Comparison of ENCODE assay signal across 10 cellular contexts in genomic region chr9:33132249-33132772, GRCh38. TPM values are rescaled to one million over a fixed set of nuclear protein-coding genes. Genes with fewer than 3 reads are reported as not detected.
A peak's percentile ranks its signal among the peaks of the same experiment; 100 is the strongest.
DNase-seq lines count a peak whose midpoint lies in the region; ATAC-seq and TF ChIP-seq lines count a peak whose summit lies in the region.
"Had no signal": no experiment of that assay in that cellular context is flagged by ENCODE, and none has a peak within 500 bp of the region (broad histone marks: within the 10 kb centered on the region; RNA-seq: fewer than 3 reads in every experiment).

No MANE protein-coding gene starts in this region.

- peak overlapping the region; percentile 24 for H3K27ac ChIP-seq in VCaP
- H3K27ac ChIP-seq in heart right ventricle: peak overlapping the region in 4 of 10 donors; percentile 28 to 69 (median 53)
- H3K27ac ChIP-seq in skin epidermis: peak overlapping the region in 14 of 21 experiments; percentile 2 to 74 (median 38)

- H3K27me3 ChIP-seq in heart right ventricle: no peaks in the 10 kb centered on the region
- H3K27me3 ChIP-seq: body of pancreas had no signal

- WGBS in heart right ventricle, 2 donors: 55 to 58% methylated on average over 9 of the region's 9 CpGs

- peaks cover 31 to 94% (median 84%) of the 10 kb centered on the region in 9 donors for H3K4me1 ChIP-seq in heart right ventricle

- ATAC-seq in heart right ventricle: peak in 5 of 8 donors; percentile 10 to 62 (median 28)
- ATAC-seq in HG02973 (IDR thresholded peaks at IDR 0.05; ENCODE audit: unreplicated experiment): no peak
- ATAC-seq: body of pancreas had no signal

- TF ChIP-seq CTCF in VCaP (conservative IDR thresholded peaks at IDR 0.05) (no peak), heart right ventricle (IDR thresholded peaks at IDR 0.05) (no peak)

- peaks cover 0 to 79% (median 25%) of the 10 kb centered on the region in 9 donors for H3K36me3 ChIP-seq in heart right ventricle

- H3K9me3 ChIP-seq in heart right ventricle: no peaks in the 10 kb centered on the region
- H3K9me3 ChIP-seq: body of pancreas had no signal

- DNase-seq in ELR (ENCODE audit: low read depth) (peak; percentile 87), heart right ventricle (no peak), putamen (ENCODE audit: low spot score) (no peak), HT-29 (ENCODE audit: low spot score) (no peak), ureter (ENCODE audit: low spot score) (no peak)
- DNase-seq: body of pancreas, NCI-H1105 had no signal

- H3K4me3 ChIP-seq in heart right ventricle (no peak overlapping the region), skin epidermis (no peak overlapping the region)
- H3K4me3 ChIP-seq: body of pancreas had no signal

- intact Hi-C loops in heart right ventricle (cut with DNase I): loop anchor here in 2 of 10 donors (5.0 kb wide), 1 partner anchor 35 kb away; the partner anchor contains the start of gene B4GALT1 (in 2 of the 2)

RNA-seq across cellular contexts. Expression of gene B4GALT1, which starts 34.8 kb away (rescaled TPM):
- total RNA-seq in heart right ventricle (100 to 1,000 TPM in 1 of 10 donors, 10 to 100 TPM in 9; 30.0 to 117 (median 43.1) TPM), ureter (107 TPM)
- 10 to 100 TPM; 14.8 to 29.0 TPM for polyA plus RNA-seq in heart right ventricle
- 14.6 and 16.9 TPM in 2 replicates for total RNA-seq in HT-29 (2014; rRNA removed; shearing (Covaris generic))

RNA-seq across cellular contexts. Expression of gene SMU1, which starts 55.8 kb away (rescaled TPM):
- 10 to 100 TPM; 14.9 to 18.5 (median 17.3) TPM for total RNA-seq in heart right ventricle
- polyA plus RNA-seq in heart right ventricle: 1 to 10 TPM; 5.8 to 8.5 TPM
- 11.5 and 11.8 TPM in 2 replicates for total RNA-seq in HT-29 (2014; rRNA removed; shearing (Covaris generic))
- total RNA-seq in ureter: 22.8 TPM
